22 cellular contexts compared by ENCODE assay signal in the genomic region with DNA sequence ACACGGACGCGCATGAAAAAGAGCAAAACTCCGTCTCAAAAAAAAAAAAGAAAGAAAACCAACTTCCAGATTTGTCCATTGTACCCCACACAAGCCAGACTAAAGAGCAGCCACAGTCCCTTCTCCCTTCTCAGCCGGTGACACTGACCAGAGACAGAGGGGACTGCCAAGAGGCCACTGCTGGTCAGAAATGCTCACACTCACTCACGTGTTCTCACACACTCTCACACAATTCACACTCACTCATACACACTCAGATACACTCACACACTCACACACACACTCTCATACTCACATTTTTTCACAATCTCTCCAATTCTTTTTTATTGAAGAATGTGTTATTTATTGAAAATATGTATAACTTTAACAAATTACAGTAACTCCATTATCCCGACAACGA.
"Had no signal": no experiment of that assay in that cellular context is flagged by ENCODE, and none has a peak within 500 bp of the region (broad histone marks: within the 10 kb centered on the region; RNA-seq: fewer than 3 reads in every experiment).

No MANE protein-coding gene starts in this region.

- H3K9me3 ChIP-seq: mucosa of descending colon, neutrophil, ovary, right atrium auricular region, upper lobe of right lung, vagina had no signal

- H3K4me1 Mint-ChIP-seq: naive thymus-derived CD8-positive, alpha-beta T cell had no signal

- H2AFZ ChIP-seq: hepatocyte had no signal

- H3K4me1 ChIP-seq: foreskin keratinocyte, right atrium auricular region, upper lobe of right lung, vagina had no signal

- FAIRE-seq: endothelial cell of umbilical vein, small intestine had no signal

- H3K36me3 ChIP-seq: neutrophil, ovary, right atrium auricular region, upper lobe of right lung, vagina had no signal

- H3K27ac ChIP-seq: coronary artery, foreskin keratinocyte, hepatocyte, neutrophil, ovary, right atrium auricular region, upper lobe of right lung, vagina had no signal

- H3K36me3 Mint-ChIP-seq: naive thymus-derived CD8-positive, alpha-beta T cell had no signal

- H3K4me2 ChIP-seq: hepatocyte had no signal

- H3K9me3 Mint-ChIP-seq: naive thymus-derived CD8-positive, alpha-beta T cell had no signal

- ATAC-seq: foreskin keratinocyte; left lobe of liver; mucosa of descending colon; naive thymus-derived CD8-positive, alpha-beta T cell; upper lobe of right lung had no signal

- H3K4me3 ChIP-seq: coronary artery, hepatocyte, mucosa of descending colon, ovary, right atrium auricular region, upper lobe of right lung, vagina had no signal

- DNase-seq: effector CD4-positive, alpha-beta T cell; endodermal cell; erythroblast; foreskin keratinocyte; head of caudate nucleus; islet precursor cell; mammary epithelial cell; mucosa of descending colon; naive thymus-derived CD8-positive, alpha-beta T cell; ovary; small intestine; stimulated activated CD4-positive, alpha-beta T cell treated with anti-CD3 and anti-CD28 coated beads, Interleukin-12 subunit alpha, Interleukin-12 subunit beta, amount 100 ng/mL, for 4 hours; stimulated activated CD4-positive, alpha-beta T cell treated with anti-CD3 and anti-CD28 coated beads, Interleukin-2, amount 100 ng/mL, for 48 hours; stimulated activated naive CD4-positive, alpha-beta T cell treated with Interleukin-2 at 50 U/mL for 16 hours; upper lobe of right lung had no signal

- H3K4me3 Mint-ChIP-seq: endodermal cell; naive thymus-derived CD8-positive, alpha-beta T cell had no signal

- H3K79me2 ChIP-seq: hepatocyte had no signal

- H3K27ac Mint-ChIP-seq: endodermal cell; naive thymus-derived CD8-positive, alpha-beta T cell had no signal

- H3K27me3 ChIP-seq: foreskin keratinocyte, hepatocyte, neutrophil, ovary, right atrium auricular region, upper lobe of right lung, vagina had no signal
